1 cellular context compared by ENCODE assay signal in the genomic region with DNA sequence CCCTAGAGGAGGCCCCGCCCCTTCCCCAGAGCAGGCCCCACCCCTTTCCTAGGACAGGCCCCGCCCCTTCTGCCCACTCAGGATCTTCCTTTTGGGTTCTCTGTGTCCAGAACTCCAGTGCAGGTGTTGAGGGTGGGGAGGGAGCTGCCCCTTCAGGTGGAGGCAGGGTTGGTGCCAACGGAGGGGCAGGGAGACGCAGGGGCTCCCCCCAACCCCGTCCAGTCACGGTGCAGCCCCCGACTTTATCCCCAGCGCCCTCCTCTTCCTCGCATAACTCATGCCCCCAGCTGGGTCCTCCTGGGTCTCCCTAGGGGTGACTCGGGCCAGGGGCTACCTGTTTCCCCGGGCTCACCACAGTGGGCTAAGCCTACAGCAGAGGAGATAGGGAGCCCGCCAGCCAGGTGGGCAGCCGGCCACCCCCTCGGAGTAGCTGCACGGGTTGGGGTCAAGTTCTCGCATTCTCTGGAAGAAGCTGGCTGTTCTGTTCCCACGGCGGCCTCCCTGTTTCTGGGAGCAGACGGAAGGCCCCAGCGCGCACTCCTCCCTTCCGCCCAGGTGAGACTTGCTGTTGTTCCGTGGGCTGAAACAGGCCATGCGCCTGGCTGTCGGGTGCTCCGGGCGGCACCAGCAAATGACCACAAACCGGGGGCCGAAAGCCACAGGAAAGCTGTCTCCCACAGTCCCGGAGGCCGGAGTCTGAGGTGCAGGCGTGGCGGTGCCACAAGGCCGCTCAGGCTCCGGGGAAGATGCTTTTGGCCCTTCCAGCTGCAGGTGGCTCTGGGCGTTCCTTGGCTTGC.
TF ChIP-seq lines count a peak whose summit lies in the region.

No MANE protein-coding gene starts in this region.

TF ChIP-seq in SK-N-SH, 30 proteins besides CTCF, POLR2A, EP300 and RAD21 (continued from another document):
- TF ChIP-seq, protein P1, sequence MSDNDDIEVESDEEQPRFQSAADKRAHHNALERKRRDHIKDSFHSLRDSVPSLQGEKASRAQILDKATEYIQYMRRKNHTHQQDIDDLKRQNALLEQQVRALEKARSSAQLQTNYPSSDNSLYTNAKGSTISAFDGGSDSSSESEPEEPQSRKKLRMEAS (IDR thresholded peaks at IDR 0.05; ENCODE audit: low read depth): no peak
- TF ChIP-seq TAF1 (IDR thresholded peaks at IDR 0.05; ENCODE audit: borderline replicate concordance, low read depth, low read length): no peak
- TF ChIP-seq FOXM1 (IDR thresholded peaks at IDR 0.05; ENCODE audit: low read depth): no peak
- no peak for TF ChIP-seq ELF1 (IDR thresholded peaks at IDR 0.05)
- no peak for TF ChIP-seq ZBTB33 (IDR thresholded peaks at IDR 0.05; ENCODE audit: borderline replicate concordance, low read depth)
- TF ChIP-seq FOXJ3 (CRISPR knock-in tag; IDR thresholded peaks at IDR 0.05): no peak
- no peak for TF ChIP-seq CHD2 (IDR thresholded peaks at IDR 0.05; ENCODE audit: low read length, partially characterized antibody)
- TF ChIP-seq YY1 (IDR thresholded peaks at IDR 0.05; ENCODE audit: low read depth): no peak
- TF ChIP-seq SMC3 (IDR thresholded peaks at IDR 0.05; ENCODE audit: low read depth, low read length): no peak
- TF ChIP-seq POLR2AphosphoS5 (IDR thresholded peaks at IDR 0.05; ENCODE audit: low read depth, low read length): no peak
- TF ChIP-seq JUND (IDR thresholded peaks at IDR 0.05): no peak
- no peak for TF ChIP-seq GABPA (IDR thresholded peaks at IDR 0.05; ENCODE audit: low read depth)
- TF ChIP-seq TCF12 (IDR thresholded peaks at IDR 0.05): no peak
- TF ChIP-seq RFX5 (IDR thresholded peaks at IDR 0.05; ENCODE audit: low read length): no peak
TF ChIP-seq in SK-N-SH: peak in this region for 0.
